In the genomic region with DNA sequence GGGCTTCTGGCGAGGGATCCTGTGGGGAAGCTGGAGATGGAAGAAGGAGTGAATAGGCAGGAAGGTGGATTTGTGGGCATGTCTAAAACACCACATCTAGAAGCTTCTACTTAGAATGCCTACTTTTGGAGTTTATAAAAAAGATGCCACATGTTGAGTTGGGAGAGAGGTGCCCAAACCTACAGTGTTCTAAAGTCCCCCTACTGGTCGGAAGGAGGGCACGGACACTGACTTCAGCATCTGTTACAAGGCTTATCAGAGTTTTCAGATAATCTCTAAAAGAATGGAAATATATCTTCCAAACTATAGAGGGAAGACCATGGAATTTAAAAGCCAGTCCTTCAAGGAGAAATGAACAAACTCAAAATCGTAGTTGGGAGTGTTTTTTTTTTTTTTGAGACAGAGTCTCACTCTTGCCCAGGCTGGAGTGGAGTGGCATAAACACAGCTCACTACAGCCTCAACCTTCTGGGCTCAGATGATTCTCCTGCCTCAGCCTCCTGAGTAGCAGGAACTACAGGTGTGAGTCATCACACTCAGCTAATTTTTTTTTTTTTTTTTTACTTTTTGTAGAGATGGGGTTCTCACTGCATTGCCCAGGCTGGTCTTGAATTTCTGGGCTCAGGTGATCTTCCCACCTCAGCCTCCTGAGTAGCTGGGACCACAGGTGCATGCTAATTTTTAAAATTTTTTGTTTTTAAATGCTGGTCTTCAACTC, we compare ENCODE assay signal across 11 cellular contexts. TPM values are rescaled to one million over a fixed set of nuclear protein-coding genes. Genes with fewer than 3 reads are reported as not detected.
DNase-seq lines count a peak whose midpoint lies in the region; ATAC-seq and TF ChIP-seq lines count a peak whose summit lies in the region.
"Had no signal": no experiment of that assay in that cellular context is flagged by ENCODE, and none has a peak within 500 bp of the region (broad histone marks: within the 10 kb centered on the region; RNA-seq: fewer than 3 reads in every experiment).

No MANE protein-coding gene starts in this region.

- TF ChIP-seq RAD21 in SK-N-SH (IDR thresholded peaks at IDR 0.05; ENCODE audit: low read length): no peak

- H3K79me2 ChIP-seq in SK-N-SH (ENCODE audit: insufficient read depth) (no peaks in the 10 kb centered on the region), hepatocyte (no peaks in the 10 kb centered on the region)

- no peaks in the 10 kb centered on the region for H3K9me2 ChIP-seq in SK-N-SH
- H3K9me2 ChIP-seq in hepatocyte (replicated peaks; ENCODE audit: insufficient read depth): no peaks in the 10 kb centered on the region

- H3K4me1 ChIP-seq in A673 (ENCODE audit: insufficient read depth, low read length, poor library complexity, severe bottlenecking): no peaks in the 10 kb centered on the region
- H3K4me1 ChIP-seq in SK-N-SH (ENCODE audit: control insufficient read depth in 1 of 2, insufficient read depth in 2 of 2, low read depth in 1 of 2, low read length in 1 of 2): peaks cover 0 to 9% of the 10 kb centered on the region in 2 experiments; a peak in 1 of 4 replicates
- H3K4me1 ChIP-seq in hepatocyte (ENCODE audit: insufficient read depth): no peaks in the 10 kb centered on the region

- no peak overlapping the region for H3K4me2 ChIP-seq in SK-N-SH
- H3K4me2 ChIP-seq in hepatocyte: no peak overlapping the region

- H3K9ac ChIP-seq in SK-N-SH: no peak overlapping the region

- H2AFZ ChIP-seq in SK-N-SH (ENCODE audit: low read depth) (no peak overlapping the region), hepatocyte (no peak overlapping the region)

- intact Hi-C loops in A673 (cut with micrococcal nuclease; ENCODE audit: unreplicated experiment): no loop called here

- H3K9me3 ChIP-seq in A673 (ENCODE audit: low read depth, low read length, poor library complexity, severe bottlenecking): no peaks in the 10 kb centered on the region
- H3K9me3 ChIP-seq in SK-N-SH: no peaks in the 10 kb centered on the region
- H3K9me3 ChIP-seq in hepatocyte (ENCODE audit: low read depth): no peaks in the 10 kb centered on the region

- no peaks in the 10 kb centered on the region for H3K27me3 ChIP-seq in A673 (replicated peaks; ENCODE audit: insufficient read depth, low read depth, low read length, poor library complexity)
- no peaks in the 10 kb centered on the region for H3K27me3 ChIP-seq in SK-N-SH (ENCODE audit: insufficient read depth)
- H3K27me3 ChIP-seq in hepatocyte: no peaks in the 10 kb centered on the region

- no TSS peak for BruUV-seq in A673 (replicated peaks; lab: Mats Ljungman, UMichigan)

- H3F3A ChIP-seq in SK-N-SH (replicated peaks; ENCODE audit: insufficient read depth): peaks cover 11% of the 10 kb centered on the region

- TF ChIP-seq EP300 in SK-N-SH (IDR thresholded peaks at IDR 0.05; ENCODE audit: borderline replicate concordance in 1 of 2, low read depth in 1 of 2, low read length in 1 of 2): no peak

- CTCF ChIA-PET in A673 (lab: Charles Lee) (no interaction called here), SK-N-SH (lab: Yijun Ruan, JAX) (interaction anchor here (0.7 to 9.1 kb wide), 6 partner anchors 14 to 225 kb away, joined by 3 to 54 read pairs (median 4); partner anchors contain the start of gene IBA57)

- no peaks in the 10 kb centered on the region for H4K20me1 ChIP-seq in SK-N-SH (ENCODE audit: insufficient read depth)
- H4K20me1 ChIP-seq in hepatocyte (ENCODE audit: insufficient read depth, poor library complexity, severe bottlenecking): no peaks in the 10 kb centered on the region

- 82% methylated on average over 4 of the region's 4 CpGs for WGBS in SK-N-SH (ENCODE audit: low lambda C conversion rate)
- WGBS in hepatocyte (ENCODE audit: low lambda C conversion rate, missing lambda C conversion rate): 83% methylated on average over 4 of the region's 4 CpGs

- H3K27ac ChIP-seq in A673 (ENCODE audit: low read depth, low read length, poor library complexity, severe bottlenecking) (no peak overlapping the region), SK-N-SH (ENCODE audit: low read depth in 2 of 2, low read length in 1 of 2) (no peak overlapping the region), hepatocyte (no peak overlapping the region)

- POLR2A ChIA-PET in A673 (lab: Charles Lee; ENCODE audit: low non-redundant PET): no interaction called here
- POLR2A ChIA-PET in SK-N-SH (lab: Yijun Ruan, JAX): no interaction called here

- H3K4me3 ChIP-seq in A673 (ENCODE audit: low read depth, low read length, poor library complexity, severe bottlenecking): no peak overlapping the region
- H3K4me3 ChIP-seq in SK-N-SH (ENCODE audit: low read depth in 2 of 2, low read length in 1 of 2): no peak overlapping the region
- H3K4me3 ChIP-seq in hepatocyte: no peak overlapping the region

- TF ChIP-seq CTCF in A673 (conservative IDR thresholded peaks at IDR 0.05; ENCODE audit: low read depth, low read length) (peak; percentile 56), GM12872 (IDR thresholded peaks at IDR 0.05; ENCODE audit: insufficient read depth, low read depth, low read length) (peak; percentile 52), SK-N-SH (IDR thresholded peaks at IDR 0.05) (peak; percentile 37), hepatocyte (IDR thresholded peaks at IDR 0.05; ENCODE audit: poor library complexity) (peak; percentile 9)

- no peak for ATAC-seq in GM18909 (IDR thresholded peaks at IDR 0.05; ENCODE audit: poor library complexity, unreplicated experiment)

- H3K36me3 ChIP-seq in A673 (ENCODE audit: insufficient read depth, low read length, poor library complexity, severe bottlenecking) (no peaks in the 10 kb centered on the region), SK-N-SH (replicated peaks in 1 of 2; ENCODE audit: control insufficient read depth in 1 of 2, insufficient read depth in 2 of 2, low read length in 1 of 2) (no peaks in the 10 kb centered on the region), hepatocyte (replicated peaks; ENCODE audit: insufficient read depth, low read depth) (no peaks in the 10 kb centered on the region)

- DNase-seq in A673 (ENCODE audit: low spot score): peak; percentile 33
- DNase-seq in SK-N-SH: no peak
- no peak for DNase-seq in hepatocyte (ENCODE audit: low spot score)
- DNase-seq in ureter (ENCODE audit: low spot score): no peak
- no peak for DNase-seq in C1 segment of cervical spinal cord (lab: John Stamatoyannopoulos, UW)
- no peak for DNase-seq in SW480 (ENCODE audit: low spot score)
- DNase-seq: activated naive CD4-positive, alpha-beta T cell treated with anti-CD3 and anti-CD28 coated beads, Interleukin-2, amount 10 ng/mL, durations not matched to agents 7 days and 5 days; DMS53; NCI-H2081 had no signal

TF ChIP-seq in SK-N-SH, 30 proteins besides CTCF, POLR2A, EP300 and RAD21 (continues in another document):
- no peak for TF ChIP-seq RXRA (IDR thresholded peaks at IDR 0.05; ENCODE audit: borderline replicate concordance, low read depth)
- no peak for TF ChIP-seq EZH2phosphoT487 (IDR thresholded peaks at IDR 0.05; ENCODE audit: borderline replicate concordance, low read depth)
- TF ChIP-seq GABPA (IDR thresholded peaks at IDR 0.05; ENCODE audit: low read depth): no peak
- TF ChIP-seq TCF12 (IDR thresholded peaks at IDR 0.05): no peak
- TF ChIP-seq IRF3 (IDR thresholded peaks at IDR 0.05; ENCODE audit: low read depth, low read length): no peak
- no peak for TF ChIP-seq TEAD4 (IDR thresholded peaks at IDR 0.05; ENCODE audit: borderline replicate concordance, insufficient read depth)
- no peak for TF ChIP-seq FOXJ3 (CRISPR knock-in tag; IDR thresholded peaks at IDR 0.05)
- TF ChIP-seq MAX (IDR thresholded peaks at IDR 0.05; ENCODE audit: low read depth): no peak

RNA-seq across cellular contexts. Expression of gene IBA57, which starts 14.8 kb away (rescaled TPM):
- 10.6 and 12.1 TPM in 2 replicates for total RNA-seq in A673 (2021)
- 1.8 TPM in 2 replicates for polyA plus RNA-seq in SK-N-SH (2012; rRNA removed)
- polyA plus RNA-seq in SK-N-SH (2012; cell fraction: cytosol; rRNA removed): 0.86 and 1.1 TPM in 2 replicates
- 4.4 TPM in 2 replicates for polyA plus RNA-seq in SK-N-SH (2012; cell fraction: nucleus; rRNA removed)
- total RNA-seq in hepatocyte: 5.0 and 5.7 TPM in 2 replicates
- polyA plus RNA-seq in hepatocyte: 4.7 and 5.6 TPM in 2 replicates
- 11.5 TPM for total RNA-seq in ureter

RNA-seq across cellular contexts. Expression of gene OBSCN, which starts 27.4 kb away (rescaled TPM):
- total RNA-seq in A673 (2021): 37.7 and 41.2 TPM in 2 replicates
- 3.4 and 4.0 TPM in 2 replicates for polyA plus RNA-seq in SK-N-SH (2012; rRNA removed)
- polyA plus RNA-seq in SK-N-SH (2012; cell fraction: cytosol; rRNA removed): 2.1 and 2.5 TPM in 2 replicates
- polyA plus RNA-seq in SK-N-SH (2012; cell fraction: nucleus; rRNA removed): 33.5 and 41.3 TPM in 2 replicates
- 11.2 and 22.4 TPM in 2 replicates for total RNA-seq in hepatocyte
- polyA plus RNA-seq in hepatocyte: 15.0 and 20.6 TPM in 2 replicates
- 42.2 TPM for total RNA-seq in ureter

RNA-seq across cellular contexts. Expression of gene GJC2, which starts 30.7 kb away (rescaled TPM):
- 0.97 and 1.3 TPM in 2 replicates for total RNA-seq in A673 (2021)
- polyA plus RNA-seq in SK-N-SH (2012; rRNA removed): 0.92 and 0.97 TPM in 2 replicates
- polyA plus RNA-seq in SK-N-SH (2012; cell fraction: cytosol; rRNA removed): 0.50 and 0.69 TPM in 2 replicates
- polyA plus RNA-seq in SK-N-SH (2012; cell fraction: nucleus; rRNA removed): 2.1 and 2.9 TPM in 2 replicates
- 0.80 and 1.6 TPM in 2 replicates for total RNA-seq in hepatocyte
- polyA plus RNA-seq in hepatocyte: 0.40 and 0.63 TPM in 2 replicates
- 3.9 TPM for total RNA-seq in ureter

RNA-seq across cellular contexts. Expression of gene GUK1, which starts 40.4 kb away (rescaled TPM):
- total RNA-seq in A673 (2021) (128 and 130 TPM in 2 replicates), hepatocyte (157 and 158 TPM in 2 replicates), ureter (182 TPM)
- polyA plus RNA-seq in SK-N-SH (2012; rRNA removed) (717 and 742 TPM in 2 replicates), hepatocyte (306 and 368 TPM in 2 replicates)
- polyA plus RNA-seq in SK-N-SH (2012; cell fraction: cytosol; rRNA removed): 457 and 681 TPM in 2 replicates
- 521 and 537 TPM in 2 replicates for polyA plus RNA-seq in SK-N-SH (2012; cell fraction: nucleus; rRNA removed)
